1 cellular context compared by ENCODE assay signal in genomic region chr1:202112864-202113689, GRCh38.
TF ChIP-seq lines count a peak whose summit lies in the region.

No MANE protein-coding gene starts in this region.

TF ChIP-seq in HCT116, 20 proteins besides CTCF, POLR2A, EP300 and RAD21 (continued from another document):
- TF ChIP-seq, protein P1, sequence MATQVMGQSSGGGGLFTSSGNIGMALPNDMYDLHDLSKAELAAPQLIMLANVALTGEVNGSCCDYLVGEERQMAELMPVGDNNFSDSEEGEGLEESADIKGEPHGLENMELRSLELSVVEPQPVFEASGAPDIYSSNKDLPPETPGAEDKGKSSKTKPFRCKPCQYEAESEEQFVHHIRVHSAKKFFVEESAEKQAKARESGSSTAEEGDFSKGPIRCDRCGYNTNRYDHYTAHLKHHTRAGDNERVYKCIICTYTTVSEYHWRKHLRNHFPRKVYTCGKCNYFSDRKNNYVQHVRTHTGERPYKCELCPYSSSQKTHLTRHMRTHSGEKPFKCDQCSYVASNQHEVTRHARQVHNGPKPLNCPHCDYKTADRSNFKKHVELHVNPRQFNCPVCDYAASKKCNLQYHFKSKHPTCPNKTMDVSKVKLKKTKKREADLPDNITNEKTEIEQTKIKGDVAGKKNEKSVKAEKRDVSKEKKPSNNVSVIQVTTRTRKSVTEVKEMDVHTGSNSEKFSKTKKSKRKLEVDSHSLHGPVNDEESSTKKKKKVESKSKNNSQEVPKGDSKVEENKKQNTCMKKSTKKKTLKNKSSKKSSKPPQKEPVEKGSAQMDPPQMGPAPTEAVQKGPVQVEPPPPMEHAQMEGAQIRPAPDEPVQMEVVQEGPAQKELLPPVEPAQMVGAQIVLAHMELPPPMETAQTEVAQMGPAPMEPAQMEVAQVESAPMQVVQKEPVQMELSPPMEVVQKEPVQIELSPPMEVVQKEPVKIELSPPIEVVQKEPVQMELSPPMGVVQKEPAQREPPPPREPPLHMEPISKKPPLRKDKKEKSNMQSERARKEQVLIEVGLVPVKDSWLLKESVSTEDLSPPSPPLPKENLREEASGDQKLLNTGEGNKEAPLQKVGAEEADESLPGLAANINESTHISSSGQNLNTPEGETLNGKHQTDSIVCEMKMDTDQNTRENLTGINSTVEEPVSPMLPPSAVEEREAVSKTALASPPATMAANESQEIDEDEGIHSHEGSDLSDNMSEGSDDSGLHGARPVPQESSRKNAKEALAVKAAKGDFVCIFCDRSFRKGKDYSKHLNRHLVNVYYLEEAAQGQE (IDR thresholded peaks at IDR 0.05; ENCODE audit: low read depth) = no peak
- no peak for TF ChIP-seq TCF7L2 (IDR thresholded peaks at IDR 0.05; ENCODE audit: borderline replicate concordance, extremely low read depth, insufficient read depth, insufficient read length)
- no peak for TF ChIP-seq SP1 (IDR thresholded peaks at IDR 0.05; ENCODE audit: low read depth)
- TF ChIP-seq, protein P2, sequence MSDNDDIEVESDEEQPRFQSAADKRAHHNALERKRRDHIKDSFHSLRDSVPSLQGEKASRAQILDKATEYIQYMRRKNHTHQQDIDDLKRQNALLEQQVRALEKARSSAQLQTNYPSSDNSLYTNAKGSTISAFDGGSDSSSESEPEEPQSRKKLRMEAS (IDR thresholded peaks at IDR 0.05) = no peak
- TF ChIP-seq, protein P3, sequence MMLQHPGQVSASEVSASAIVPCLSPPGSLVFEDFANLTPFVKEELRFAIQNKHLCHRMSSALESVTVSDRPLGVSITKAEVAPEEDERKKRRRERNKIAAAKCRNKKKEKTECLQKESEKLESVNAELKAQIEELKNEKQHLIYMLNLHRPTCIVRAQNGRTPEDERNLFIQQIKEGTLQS (IDR thresholded peaks at IDR 0.05) = no peak
